ENCODE assay signal across 11 cellular contexts in the genomic region with DNA sequence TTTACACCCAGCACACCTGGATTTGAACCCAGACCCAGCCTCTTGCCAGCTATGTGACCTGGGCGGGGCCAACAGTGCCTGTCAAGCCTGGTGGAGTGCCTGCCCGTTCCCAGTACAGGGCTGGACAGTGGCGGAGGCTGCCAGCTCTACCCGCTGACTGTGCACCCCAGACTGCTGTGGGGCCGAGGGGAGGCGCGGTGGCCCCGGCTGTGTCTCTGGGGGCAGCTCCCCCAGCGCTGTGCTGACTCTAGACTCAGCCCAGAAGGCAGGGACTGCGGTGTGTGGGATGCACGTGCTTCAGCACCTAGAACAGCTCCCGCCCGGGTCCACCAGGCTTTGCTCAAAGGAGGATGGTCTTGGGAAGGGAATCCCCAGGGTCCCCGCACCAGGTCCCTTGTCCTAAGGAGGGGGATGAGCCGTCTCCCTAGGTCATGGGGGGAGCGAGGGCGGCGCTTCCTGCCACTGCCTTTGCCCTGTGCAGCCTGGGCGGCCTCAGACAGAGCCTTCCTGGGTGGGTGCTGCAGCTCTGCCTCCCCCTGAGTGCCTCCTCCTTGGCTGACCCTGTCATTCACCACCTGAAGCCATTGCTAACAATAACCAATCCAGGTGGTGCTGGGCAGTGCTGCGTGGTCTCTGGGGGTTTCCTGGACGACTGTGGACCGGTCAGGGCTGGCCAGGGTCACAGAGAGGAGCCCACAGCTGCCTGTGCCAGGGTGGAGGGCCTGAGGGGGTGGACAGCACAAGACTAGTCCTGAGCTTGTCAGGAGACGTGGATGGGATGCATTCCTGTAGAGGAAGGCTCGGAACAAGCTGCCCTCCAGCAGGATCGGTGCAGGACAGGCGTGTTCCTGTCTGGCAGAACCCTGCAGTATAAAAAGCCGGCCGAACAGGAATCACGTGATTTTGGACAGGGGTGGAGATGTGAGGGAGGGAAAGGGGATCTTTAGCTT. TPM values are rescaled to one million over a fixed set of nuclear protein-coding genes. Genes with fewer than 3 reads are reported as not detected.
A peak's percentile ranks its signal among the peaks of the same experiment; 100 is the strongest.
DNase-seq lines count a peak whose midpoint lies in the region; ATAC-seq and TF ChIP-seq lines count a peak whose summit lies in the region.
"Had no signal": no experiment of that assay in that cellular context is flagged by ENCODE, and none has a peak within 500 bp of the region (broad histone marks: within the 10 kb centered on the region; RNA-seq: fewer than 3 reads in every experiment).

No MANE protein-coding gene starts in this region.

- intact Hi-C loops in Right ventricle myocardium superior (cut with DNase I) (no loop called here), left ventricle myocardium inferior (cut with micrococcal nuclease) (no loop called here)

- H3F3A ChIP-seq in SK-N-SH (replicated peaks; ENCODE audit: insufficient read depth) = no peaks in the 10 kb centered on the region

- H3K9ac ChIP-seq in SK-N-SH = no peak overlapping the region
- H3K9ac ChIP-seq: BLaER1 had no signal

- H3K9me2 ChIP-seq in SK-N-SH = no peaks in the 10 kb centered on the region; the same call in 1 of the 2 replicates
- no peaks in the 10 kb centered on the region for H3K9me2 ChIP-seq in hepatocyte (replicated peaks; ENCODE audit: insufficient read depth)

- TF ChIP-seq CTCF in left ventricle myocardium inferior (IDR thresholded peaks at IDR 0.05; ENCODE audit: borderline replicate concordance) (no peak), SK-N-SH (IDR thresholded peaks at IDR 0.05) (no peak), hepatocyte (IDR thresholded peaks at IDR 0.05; ENCODE audit: poor library complexity) (no peak), upper lobe of left lung (IDR thresholded peaks at IDR 0.05) (no peak)

- no peak for DNase-seq in Right ventricle myocardium superior
- no peak for DNase-seq in left ventricle myocardium inferior
- no peak for DNase-seq in SK-N-SH
- DNase-seq in hepatocyte (ENCODE audit: low spot score) = peak; percentile 60
- DNase-seq in upper lobe of left lung = no peak
- no peak for DNase-seq in NK-92 treated with Interleukin-12 subunit alpha and Interleukin-12 subunit beta, amount 100 ng/mL, for 24 hours (lab: John Stamatoyannopoulos, UW)
- DNase-seq in NCI-H524 (lab: John Stamatoyannopoulos, UW) = no peak
- DNase-seq: NCI-H1417, occipital lobe had no signal

- H3K4me3 ChIP-seq in left ventricle myocardium inferior = no peak overlapping the region
- H3K4me3 ChIP-seq in SK-N-SH (ENCODE audit: low read depth in 2 of 2, low read length in 1 of 2) = no peak overlapping the region
- H3K4me3 ChIP-seq in hepatocyte = no peak overlapping the region
- H3K4me3 ChIP-seq in upper lobe of left lung = no peak overlapping the region
- H3K4me3 ChIP-seq: BLaER1 had no signal

- no peak for TF ChIP-seq POLR2A in upper lobe of left lung (IDR thresholded peaks at IDR 0.05)

- H3K4me2 ChIP-seq in SK-N-SH (no peak overlapping the region), hepatocyte (no peak overlapping the region)
- H3K4me2 ChIP-seq: BLaER1 had no signal

- H4K20me1 ChIP-seq in SK-N-SH (ENCODE audit: insufficient read depth) (no peaks in the 10 kb centered on the region), hepatocyte (ENCODE audit: insufficient read depth, poor library complexity, severe bottlenecking) (no peaks in the 10 kb centered on the region)

- H3K36me3 ChIP-seq in left ventricle myocardium inferior = no peaks in the 10 kb centered on the region
- H3K36me3 ChIP-seq in SK-N-SH (replicated peaks in 1 of 2; ENCODE audit: control insufficient read depth in 1 of 2, insufficient read depth in 2 of 2, low read length in 1 of 2) = no peaks in the 10 kb centered on the region
- H3K36me3 ChIP-seq in hepatocyte (replicated peaks; ENCODE audit: insufficient read depth, low read depth) = no peaks in the 10 kb centered on the region
- H3K36me3 ChIP-seq in upper lobe of left lung = no peaks in the 10 kb centered on the region

- no peak overlapping the region for H3K27ac ChIP-seq in left ventricle myocardium inferior (replicated peaks)
- H3K27ac ChIP-seq in SK-N-SH (ENCODE audit: low read depth in 2 of 2, low read length in 1 of 2) = no peak overlapping the region
- H3K27ac ChIP-seq in hepatocyte = no peak overlapping the region
- no peak overlapping the region for H3K27ac ChIP-seq in upper lobe of left lung
- H3K27ac ChIP-seq: BLaER1 had no signal

- peaks cover 4% of the 10 kb centered on the region for H3K9me3 ChIP-seq in left ventricle myocardium inferior (replicated peaks)
- H3K9me3 ChIP-seq in SK-N-SH = no peaks in the 10 kb centered on the region
- no peaks in the 10 kb centered on the region for H3K9me3 ChIP-seq in hepatocyte (ENCODE audit: low read depth)
- no peaks in the 10 kb centered on the region for H3K9me3 ChIP-seq in upper lobe of left lung

- TF ChIP-seq EP300 in SK-N-SH (IDR thresholded peaks at IDR 0.05; ENCODE audit: borderline replicate concordance in 1 of 2, low read depth in 1 of 2, low read length in 1 of 2) = no peak
- no peak for TF ChIP-seq EP300 in upper lobe of left lung (IDR thresholded peaks at IDR 0.05)

- peaks cover 32% of the 10 kb centered on the region for H3K27me3 ChIP-seq in left ventricle myocardium inferior (ENCODE audit: low read depth)
- no peaks in the 10 kb centered on the region for H3K27me3 ChIP-seq in SK-N-SH (ENCODE audit: insufficient read depth)
- H3K27me3 ChIP-seq in hepatocyte = peaks cover 6% of the 10 kb centered on the region
- no peaks in the 10 kb centered on the region for H3K27me3 ChIP-seq in upper lobe of left lung
- H3K27me3 ChIP-seq: BLaER1 had no signal

- WGBS in SK-N-SH (ENCODE audit: low lambda C conversion rate) = 78% methylated on average over 17 of the region's 29 CpGs
- 41% methylated on average over 29 of the region's 29 CpGs for WGBS in hepatocyte (ENCODE audit: low lambda C conversion rate, missing lambda C conversion rate)
- 45 to 70% methylated on average over 13 to 29 of the region's 29 CpGs for WGBS in upper lobe of left lung, 2 donors

- H2AFZ ChIP-seq in SK-N-SH (ENCODE audit: low read depth) = no peak overlapping the region
- no peak overlapping the region for H2AFZ ChIP-seq in hepatocyte

- POLR2A ChIA-PET in SK-N-SH (lab: Yijun Ruan, JAX) = no interaction called here

- peak; percentile 22 for ATAC-seq in Right ventricle myocardium superior (ENCODE audit: poor library complexity)
- peak; percentile 36 to 57 for ATAC-seq in upper lobe of left lung (ENCODE audit: low FRiP score in 2 of 2)
- no peak for ATAC-seq in HG02852 (IDR thresholded peaks at IDR 0.05; ENCODE audit: unreplicated experiment)

- TF ChIP-seq RAD21 in SK-N-SH (IDR thresholded peaks at IDR 0.05; ENCODE audit: low read length) = no peak

- no peaks in the 10 kb centered on the region for H3K4me1 ChIP-seq in left ventricle myocardium inferior
- H3K4me1 ChIP-seq in SK-N-SH (ENCODE audit: control insufficient read depth in 1 of 2, insufficient read depth in 2 of 2, low read depth in 1 of 2, low read length in 1 of 2) = peaks cover 3 to 5% of the 10 kb centered on the region in 2 experiments; a peak in 1 of 4 replicates
- no peaks in the 10 kb centered on the region for H3K4me1 ChIP-seq in hepatocyte (ENCODE audit: insufficient read depth)
- peaks cover 0 to 4% (median 2%) of the 10 kb centered on the region in 4 donors for H3K4me1 ChIP-seq in upper lobe of left lung

- no peaks in the 10 kb centered on the region for H3K79me2 ChIP-seq in SK-N-SH (ENCODE audit: insufficient read depth)
- no peaks in the 10 kb centered on the region for H3K79me2 ChIP-seq in hepatocyte

- CTCF ChIA-PET in SK-N-SH (lab: Yijun Ruan, JAX) = interaction anchor here (0.6 to 1.3 kb wide), 3 partner anchors 15 to 16 kb away, joined by 3 read pairs; no protein-coding TSS in a partner anchor

TF ChIP-seq in SK-N-SH, 30 proteins besides CTCF, POLR2A, EP300 and RAD21:
- TF ChIP-seq, protein P1, sequence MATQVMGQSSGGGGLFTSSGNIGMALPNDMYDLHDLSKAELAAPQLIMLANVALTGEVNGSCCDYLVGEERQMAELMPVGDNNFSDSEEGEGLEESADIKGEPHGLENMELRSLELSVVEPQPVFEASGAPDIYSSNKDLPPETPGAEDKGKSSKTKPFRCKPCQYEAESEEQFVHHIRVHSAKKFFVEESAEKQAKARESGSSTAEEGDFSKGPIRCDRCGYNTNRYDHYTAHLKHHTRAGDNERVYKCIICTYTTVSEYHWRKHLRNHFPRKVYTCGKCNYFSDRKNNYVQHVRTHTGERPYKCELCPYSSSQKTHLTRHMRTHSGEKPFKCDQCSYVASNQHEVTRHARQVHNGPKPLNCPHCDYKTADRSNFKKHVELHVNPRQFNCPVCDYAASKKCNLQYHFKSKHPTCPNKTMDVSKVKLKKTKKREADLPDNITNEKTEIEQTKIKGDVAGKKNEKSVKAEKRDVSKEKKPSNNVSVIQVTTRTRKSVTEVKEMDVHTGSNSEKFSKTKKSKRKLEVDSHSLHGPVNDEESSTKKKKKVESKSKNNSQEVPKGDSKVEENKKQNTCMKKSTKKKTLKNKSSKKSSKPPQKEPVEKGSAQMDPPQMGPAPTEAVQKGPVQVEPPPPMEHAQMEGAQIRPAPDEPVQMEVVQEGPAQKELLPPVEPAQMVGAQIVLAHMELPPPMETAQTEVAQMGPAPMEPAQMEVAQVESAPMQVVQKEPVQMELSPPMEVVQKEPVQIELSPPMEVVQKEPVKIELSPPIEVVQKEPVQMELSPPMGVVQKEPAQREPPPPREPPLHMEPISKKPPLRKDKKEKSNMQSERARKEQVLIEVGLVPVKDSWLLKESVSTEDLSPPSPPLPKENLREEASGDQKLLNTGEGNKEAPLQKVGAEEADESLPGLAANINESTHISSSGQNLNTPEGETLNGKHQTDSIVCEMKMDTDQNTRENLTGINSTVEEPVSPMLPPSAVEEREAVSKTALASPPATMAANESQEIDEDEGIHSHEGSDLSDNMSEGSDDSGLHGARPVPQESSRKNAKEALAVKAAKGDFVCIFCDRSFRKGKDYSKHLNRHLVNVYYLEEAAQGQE (IDR thresholded peaks at IDR 0.05; ENCODE audit: low read depth, low read length) = peak; percentile 90
- TF ChIP-seq, protein P2, sequence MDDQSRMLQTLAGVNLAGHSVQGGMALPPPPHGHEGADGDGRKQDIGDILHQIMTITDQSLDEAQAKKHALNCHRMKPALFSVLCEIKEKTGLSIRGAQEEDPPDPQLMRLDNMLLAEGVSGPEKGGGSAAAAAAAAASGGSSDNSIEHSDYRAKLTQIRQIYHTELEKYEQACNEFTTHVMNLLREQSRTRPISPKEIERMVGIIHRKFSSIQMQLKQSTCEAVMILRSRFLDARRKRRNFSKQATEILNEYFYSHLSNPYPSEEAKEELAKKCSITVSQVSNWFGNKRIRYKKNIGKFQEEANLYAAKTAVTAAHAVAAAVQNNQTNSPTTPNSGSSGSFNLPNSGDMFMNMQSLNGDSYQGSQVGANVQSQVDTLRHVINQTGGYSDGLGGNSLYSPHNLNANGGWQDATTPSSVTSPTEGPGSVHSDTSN (IDR thresholded peaks at IDR 0.05) = no peak

RNA-seq across cellular contexts. Expression of gene TMEM255B, which starts 18.6 kb away (rescaled TPM):
- total RNA-seq in Right ventricle myocardium superior (6.9 TPM), left ventricle myocardium inferior (7.7 TPM), hepatocyte (0.10 and 1.5 TPM in 2 replicates), upper lobe of left lung (10 to 100 TPM in 3 of 6 donors, 1 to 10 TPM in 3; 1.4 to 39.0 (median 13.8) TPM)
- polyA plus RNA-seq in SK-N-SH (2012; rRNA removed) (10.6 and 14.8 TPM in 2 replicates), hepatocyte (4.0 and 6.3 TPM in 2 replicates)
- polyA plus RNA-seq in SK-N-SH (2012; cell fraction: cytosol; rRNA removed) = 9.5 and 11.0 TPM in 2 replicates
- polyA plus RNA-seq in SK-N-SH (2012; cell fraction: nucleus; rRNA removed) = 12.5 and 12.6 TPM in 2 replicates
